ENCODE assay signal across 2 cellular contexts in genomic region chr17:40071720-40072480, GRCh38.
TF ChIP-seq lines count a peak whose summit lies in the region.

No MANE protein-coding gene starts in this region.

TF ChIP-seq in HEK293, 187 proteins besides CTCF, POLR2A, EP300 and RAD21 (continued from another document and continues in another):
- TF ChIP-seq ZBTB49 (tag by site-specific recombination; IDR thresholded peaks at IDR 0.05; ENCODE audit: low read depth) (no peak), RBAK (tag by site-specific recombination; IDR thresholded peaks at IDR 0.05) (no peak), ZNF585B (tag by site-specific recombination; IDR thresholded peaks at IDR 0.05) (no peak), ZFHX2 (tag by site-specific recombination; conservative IDR thresholded peaks at IDR 0.05) (no peak), ZFP41 (tag by site-specific recombination; IDR thresholded peaks at IDR 0.05; ENCODE audit: borderline replicate concordance) (no peak), ZNF366 (tag by site-specific recombination; conservative IDR thresholded peaks at IDR 0.05) (0 out of 2 replicates have a peak, but pooled peaks have one; percentile 25), ZBTB44 (tag by site-specific recombination; IDR thresholded peaks at IDR 0.05) (peak; percentile 7; the same call in 1 of the 2 replicates), ZNF248 (tag by site-specific recombination; IDR thresholded peaks at IDR 0.05) (no peak), ZNF837 (tag by site-specific recombination; IDR thresholded peaks at IDR 0.05) (no peak), ZNF423 (tag by site-specific recombination; IDR thresholded peaks at IDR 0.05) (peak; percentile 90), ZNF76 (tag by site-specific recombination; IDR thresholded peaks at IDR 0.05; ENCODE audit: borderline replicate concordance, low read depth) (no peak), ZNF623 (tag by site-specific recombination; IDR thresholded peaks at IDR 0.05) (no peak), WT1 (tag by site-specific recombination; IDR thresholded peaks at IDR 0.05) (0 out of 2 replicates have a peak, but pooled peaks have one; percentile 44), ZNF362 (tag by site-specific recombination; IDR thresholded peaks at IDR 0.05) (no peak), ZNF114 (tag by site-specific recombination; IDR thresholded peaks at IDR 0.05) (no peak)
- TF ChIP-seq, protein P1, sequence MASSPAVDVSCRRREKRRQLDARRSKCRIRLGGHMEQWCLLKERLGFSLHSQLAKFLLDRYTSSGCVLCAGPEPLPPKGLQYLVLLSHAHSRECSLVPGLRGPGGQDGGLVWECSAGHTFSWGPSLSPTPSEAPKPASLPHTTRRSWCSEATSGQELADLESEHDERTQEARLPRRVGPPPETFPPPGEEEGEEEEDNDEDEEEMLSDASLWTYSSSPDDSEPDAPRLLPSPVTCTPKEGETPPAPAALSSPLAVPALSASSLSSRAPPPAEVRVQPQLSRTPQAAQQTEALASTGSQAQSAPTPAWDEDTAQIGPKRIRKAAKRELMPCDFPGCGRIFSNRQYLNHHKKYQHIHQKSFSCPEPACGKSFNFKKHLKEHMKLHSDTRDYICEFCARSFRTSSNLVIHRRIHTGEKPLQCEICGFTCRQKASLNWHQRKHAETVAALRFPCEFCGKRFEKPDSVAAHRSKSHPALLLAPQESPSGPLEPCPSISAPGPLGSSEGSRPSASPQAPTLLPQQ (tag by site-specific recombination; IDR thresholded peaks at IDR 0.05), result 0 out of 2 replicates have a peak, but pooled peaks have one; percentile 16
- TF ChIP-seq, protein P2, sequence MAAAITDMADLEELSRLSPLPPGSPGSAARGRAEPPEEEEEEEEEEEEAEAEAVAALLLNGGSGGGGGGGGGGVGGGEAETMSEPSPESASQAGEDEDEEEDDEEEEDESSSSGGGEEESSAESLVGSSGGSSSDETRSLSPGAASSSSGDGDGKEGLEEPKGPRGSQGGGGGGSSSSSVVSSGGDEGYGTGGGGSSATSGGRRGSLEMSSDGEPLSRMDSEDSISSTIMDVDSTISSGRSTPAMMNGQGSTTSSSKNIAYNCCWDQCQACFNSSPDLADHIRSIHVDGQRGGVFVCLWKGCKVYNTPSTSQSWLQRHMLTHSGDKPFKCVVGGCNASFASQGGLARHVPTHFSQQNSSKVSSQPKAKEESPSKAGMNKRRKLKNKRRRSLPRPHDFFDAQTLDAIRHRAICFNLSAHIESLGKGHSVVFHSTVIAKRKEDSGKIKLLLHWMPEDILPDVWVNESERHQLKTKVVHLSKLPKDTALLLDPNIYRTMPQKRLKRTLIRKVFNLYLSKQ (tag by site-specific recombination; IDR thresholded peaks at IDR 0.05; ENCODE audit: borderline replicate concordance), result no peak
- TF ChIP-seq, protein P3, sequence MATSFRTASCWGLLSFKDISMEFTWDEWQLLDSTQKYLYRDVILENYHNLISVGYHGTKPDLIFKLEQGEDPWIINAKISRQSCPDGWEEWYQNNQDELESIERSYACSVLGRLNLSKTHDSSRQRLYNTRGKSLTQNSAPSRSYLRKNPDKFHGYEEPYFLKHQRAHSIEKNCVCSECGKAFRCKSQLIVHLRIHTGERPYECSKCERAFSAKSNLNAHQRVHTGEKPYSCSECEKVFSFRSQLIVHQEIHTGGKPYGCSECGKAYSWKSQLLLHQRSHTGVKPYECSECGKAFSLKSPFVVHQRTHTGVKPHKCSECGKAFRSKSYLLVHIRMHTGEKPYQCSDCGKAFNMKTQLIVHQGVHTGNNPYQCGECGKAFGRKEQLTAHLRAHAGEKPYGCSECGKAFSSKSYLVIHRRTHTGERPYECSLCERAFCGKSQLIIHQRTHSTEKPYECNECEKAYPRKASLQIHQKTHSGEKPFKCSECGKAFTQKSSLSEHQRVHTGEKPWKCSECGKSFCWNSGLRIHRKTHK (tag by site-specific recombination; IDR thresholded peaks at IDR 0.05), result no peak

TF ChIP-seq in endothelial cell of umbilical vein, 7 proteins besides CTCF, POLR2A, EP300 and RAD21 (continued from another document):
- TF ChIP-seq EZH2 (IDR thresholded peaks at IDR 0.05; ENCODE audit: borderline replicate concordance, low read depth, low read length, severe bottlenecking), result no peak
- TF ChIP-seq MYC (IDR thresholded peaks at IDR 0.05; ENCODE audit: low read depth, low read length), result no peak
- TF ChIP-seq GATA2 (IDR thresholded peaks at IDR 0.05; ENCODE audit: insufficient read depth, insufficient read length, low read depth, low read length), result no peak
